Comparison of ENCODE assay signal across 17 cellular contexts in the genomic region with DNA sequence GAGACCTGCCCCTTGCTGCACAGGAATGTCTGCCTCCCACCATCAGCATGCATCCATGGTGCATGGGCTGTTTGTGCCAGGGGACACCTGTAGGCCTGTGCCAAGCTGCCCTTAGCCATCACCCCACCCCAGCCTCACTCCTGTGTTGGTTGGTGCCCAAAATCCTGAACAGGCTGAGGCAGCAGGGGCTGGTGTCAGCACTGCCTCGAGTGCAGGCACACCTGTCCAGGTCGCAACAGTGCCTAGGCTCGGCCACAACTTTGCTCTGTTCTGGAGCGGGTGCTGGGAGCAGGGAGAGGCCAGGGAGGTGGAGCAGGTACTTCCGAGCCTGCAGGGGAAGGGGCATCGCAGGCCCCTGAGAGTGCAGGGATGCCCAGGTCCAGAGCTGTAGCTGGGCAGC.
DNase-seq lines count a peak whose midpoint lies in the region; ATAC-seq and TF ChIP-seq lines count a peak whose summit lies in the region.
"Had no signal": no experiment of that assay in that cellular context is flagged by ENCODE, and none has a peak within 500 bp of the region (broad histone marks: within the 10 kb centered on the region; RNA-seq: fewer than 3 reads in every experiment).

No MANE protein-coding gene starts in this region.

- no peaks in the 10 kb centered on the region for H3K27me3 Mint-ChIP-seq in chondrocyte (ENCODE audit: low read depth)
- H3K27me3 Mint-ChIP-seq: CD4-positive, alpha-beta memory T cell had no signal

- no peak for TF ChIP-seq CTCF in GM06990 (IDR thresholded peaks at IDR 0.05; ENCODE audit: insufficient read depth, low read length, poor library complexity, severe bottlenecking)
- no peak for TF ChIP-seq CTCF in chondrocyte (IDR thresholded peaks at IDR 0.05)
- TF ChIP-seq CTCF in upper lobe of right lung (IDR thresholded peaks at IDR 0.05): no peak

- no peak overlapping the region for H3K18ac ChIP-seq in mesenchymal stem cell (ENCODE audit: low read depth in 1 of 2, low read length in 2 of 2)

- no peak overlapping the region for H3K4me3 ChIP-seq in GM06990 (replicated peaks; ENCODE audit: low read depth, low read length)
- H3K4me3 ChIP-seq in mesenchymal stem cell (ENCODE audit: insufficient read depth in 1 of 2, low read depth in 1 of 2, low read length in 2 of 2): no peak overlapping the region
- no peak overlapping the region for H3K4me3 ChIP-seq in upper lobe of right lung

- no peak overlapping the region for H3K14ac ChIP-seq in mesenchymal stem cell (ENCODE audit: low read length in 2 of 2)

- WGBS in mesenchymal stem cell: 92% methylated on average over 6 of the region's 6 CpGs

- no peak overlapping the region for H2BK12ac ChIP-seq in mesenchymal stem cell (ENCODE audit: low read length in 2 of 2)

- DNase-seq in GM06990 (ENCODE audit: extremely low read depth, insufficient read length) (peak; percentile 8), chondrocyte (ENCODE audit: low spot score) (peak; percentile 83), mesenchymal stem cell (no peak), upper lobe of right lung (no peak), sciatic nerve (ENCODE audit: low spot score) (no peak)
- no peak for DNase-seq in stimulated activated CD4-positive, alpha-beta T cell treated with anti-CD3 and anti-CD28 coated beads, Interleukin-2, amount 100 ng/mL, for 48 hours
- DNase-seq: ACHN, BE2C, DMS153, DMS79, GDM1, GOT3, H7 had no signal

- ATAC-seq in upper lobe of right lung: peak; percentile 38
- no peak for ATAC-seq in sciatic nerve
- ATAC-seq in HG03571 (IDR thresholded peaks at IDR 0.05; ENCODE audit: unreplicated experiment): no peak
- ATAC-seq in HG02870 (IDR thresholded peaks at IDR 0.05; ENCODE audit: unreplicated experiment): no peak

- no peak overlapping the region for H3K9ac ChIP-seq in mesenchymal stem cell (ENCODE audit: low read length)

- no peak overlapping the region for H3K4ac ChIP-seq in mesenchymal stem cell (ENCODE audit: low read depth in 1 of 2, low read length in 2 of 2)

- no peak overlapping the region for H3K4me3 Mint-ChIP-seq in chondrocyte (ENCODE audit: unreplicated experiment)
- H3K4me3 Mint-ChIP-seq: CD14-positive monocyte; CD4-positive, alpha-beta memory T cell had no signal

- H3K27ac ChIP-seq in mesenchymal stem cell (ENCODE audit: low read length, poor library complexity, severe bottlenecking) (no peak overlapping the region), upper lobe of right lung (no peak overlapping the region)

- H4K91ac ChIP-seq in mesenchymal stem cell (ENCODE audit: low read length): no peak overlapping the region

- H3K9me3 ChIP-seq in mesenchymal stem cell (ENCODE audit: control insufficient read depth, low read length) (peaks cover 8% of the 10 kb centered on the region), upper lobe of right lung (peaks cover 3% of the 10 kb centered on the region)
- H3K9me3 ChIP-seq: BE2C had no signal

- no peaks in the 10 kb centered on the region for H3K4me1 Mint-ChIP-seq in chondrocyte (ENCODE audit: low read depth)

- no peak overlapping the region for H3K23ac ChIP-seq in mesenchymal stem cell (ENCODE audit: low read length in 2 of 2)

- H3K27ac Mint-ChIP-seq in chondrocyte (ENCODE audit: unreplicated experiment): no peak overlapping the region
- H3K27ac Mint-ChIP-seq: CD14-positive monocyte; CD4-positive, alpha-beta memory T cell had no signal

- intact Hi-C loops in upper lobe of right lung (cut with DNase I) (no loop called here), sciatic nerve (cut with DNase I) (no loop called here)

- H3K4me1 ChIP-seq in mesenchymal stem cell (ENCODE audit: control insufficient read depth, insufficient read depth, low read depth, low read length) (no peaks in the 10 kb centered on the region), upper lobe of right lung (no peaks in the 10 kb centered on the region)
- H3K4me1 ChIP-seq: BE2C had no signal

- peak overlapping the region; percentile 1 for H2BK15ac ChIP-seq in mesenchymal stem cell (ENCODE audit: low read depth, poor library complexity, severe bottlenecking)

- H3K4me2 ChIP-seq in mesenchymal stem cell (ENCODE audit: low read length, poor library complexity, severe bottlenecking): no peak overlapping the region

- no peak overlapping the region for H2BK5ac ChIP-seq in mesenchymal stem cell (ENCODE audit: low read depth, low read length, poor library complexity, severe bottlenecking)

- no peak overlapping the region for H2BK120ac ChIP-seq in mesenchymal stem cell (ENCODE audit: low read depth, low read length)

- no peak overlapping the region for H2AFZ ChIP-seq in mesenchymal stem cell (ENCODE audit: low read depth, low read length)

- peaks cover 4% of the 10 kb centered on the region for H3K79me1 ChIP-seq in mesenchymal stem cell (replicated peaks; ENCODE audit: low read length, poor library complexity, severe bottlenecking)

- H3K36me3 Mint-ChIP-seq in chondrocyte (ENCODE audit: low read depth): peaks cover 12% of the 10 kb centered on the region

- H3K27me3 ChIP-seq in GM06990 (replicated peaks; ENCODE audit: control insufficient read depth, insufficient read depth, low read length) (no peaks in the 10 kb centered on the region), mesenchymal stem cell (ENCODE audit: control insufficient read depth in 1 of 2, insufficient read depth in 1 of 2, low read length in 2 of 2) (no peaks in the 10 kb centered on the region), upper lobe of right lung (no peaks in the 10 kb centered on the region)
- H3K27me3 ChIP-seq: BE2C had no signal

- H4K8ac ChIP-seq in mesenchymal stem cell (ENCODE audit: low read length): no peak overlapping the region

- H3K36me3 ChIP-seq in GM06990 (ENCODE audit: control insufficient read depth, insufficient read depth, low read length) (peaks cover 11% of the 10 kb centered on the region), mesenchymal stem cell (ENCODE audit: control insufficient read depth in 1 of 2, insufficient read depth in 2 of 2, low read depth in 1 of 2, low read length in 2 of 2) (peaks cover 17 to 66% of the 10 kb centered on the region in 2 experiments), upper lobe of right lung (peaks cover 32% of the 10 kb centered on the region)

- no peak overlapping the region for H2AK5ac ChIP-seq in mesenchymal stem cell (ENCODE audit: low read length, severe bottlenecking)

- H3K9me3 Mint-ChIP-seq in chondrocyte (ENCODE audit: low read depth): no peaks in the 10 kb centered on the region

Comparison
In these comparisons a context has a peak if more than half of its experiments do, and no peak if none do; other contexts are left out.
1. DNase-seq: peak in GM06990 (single experiment) and chondrocyte (single experiment); none in mesenchymal stem cell (single experiment), upper lobe of right lung (single experiment), sciatic nerve (single experiment) and stimulated activated CD4-positive, alpha-beta T cell treated with anti-CD3 and anti-CD28 coated beads, Interleukin-2, amount 100 ng/mL, for 48 hours (0 of 2).